In the genomic region with DNA sequence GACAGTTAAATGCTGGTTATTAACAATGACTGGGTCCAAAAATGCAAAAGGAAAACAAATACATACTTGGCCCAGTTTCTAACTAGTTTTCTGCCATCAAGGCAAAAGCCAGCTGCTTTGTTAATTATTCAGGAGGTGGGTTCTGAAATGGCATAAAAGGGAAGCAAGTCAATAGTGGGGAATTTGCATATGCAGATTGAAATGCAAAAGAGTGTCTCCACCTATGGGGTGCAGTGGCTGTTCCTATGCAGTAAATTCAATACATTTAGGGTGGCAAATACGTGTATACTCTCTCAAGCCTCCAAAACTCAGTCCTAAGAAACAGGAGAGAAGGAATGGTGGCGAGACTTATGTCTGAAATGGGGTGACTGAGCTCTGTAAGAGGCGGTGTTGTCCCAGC, we compare ENCODE assay signal across 37 cellular contexts. TPM values are rescaled to one million over a fixed set of nuclear protein-coding genes. Genes with fewer than 3 reads are reported as not detected.
"Had no signal": no experiment of that assay in that cellular context is flagged by ENCODE, and none has a peak within 500 bp of the region (broad histone marks: within the 10 kb centered on the region; RNA-seq: fewer than 3 reads in every experiment).

No MANE protein-coding gene starts in this region.

- H3K9me3 Mint-ChIP-seq: activated B cell treated with CpG ODN at 0.5 μM for 24 hours; activated CD4-positive, alpha-beta memory T cell treated with anti-CD3 and anti-CD28 coated beads for 36 hours; activated naive CD4-positive, alpha-beta T cell treated with anti-CD3 and anti-CD28 coated beads for 36 hours; activated naive CD4-positive, alpha-beta T cell treated with anti-CD3 and anti-CD28 coated beads, Interleukin-2, amount 50 U/mL, for 72 hours; activated T-cell treated with anti-CD3 and anti-CD28 coated beads, Interleukin-2, amount 50 U/mL, for 4 hours; activated T-helper 1 cell treated with anti-CD3 and anti-CD28 coated beads, Interleukin-12 subunit alpha, Interleukin-12 subunit beta, Interleukin-2, Interleukin-4 antibody, amounts not matched to agents 30 ng/mL and 10 ng/mL and 1 ng/mL, durations not matched to agents 14 hours and 24 hours and 36 hours; T-helper 1 cell treated with Interleukin-12 subunit alpha and Interleukin-12 subunit beta and Interleukin-4 antibody, amounts not matched to agents 30 μg/mL and 1 μg/mL, for 36 hours; T-helper 2 cell treated with Interferon-gamma antibody and Interleukin-4, amounts not matched to agents 5 μg/mL and 100 μg/mL, for 36 hours had no signal

- H3K4me3 Mint-ChIP-seq: activated B cell treated with CpG ODN at 0.5 μM for 24 hours; activated CD4-positive, alpha-beta memory T cell treated with anti-CD3 and anti-CD28 coated beads for 36 hours; activated naive CD4-positive, alpha-beta T cell treated with anti-CD3 and anti-CD28 coated beads for 36 hours; activated T-cell treated with anti-CD3 and anti-CD28 coated beads, Interleukin-2, amount 50 U/mL, for 4 hours; activated T-helper 1 cell treated with anti-CD3 and anti-CD28 coated beads, Interleukin-12 subunit alpha, Interleukin-12 subunit beta, Interleukin-2, Interleukin-4 antibody, amounts not matched to agents 30 ng/mL and 10 ng/mL and 1 ng/mL, durations not matched to agents 14 hours and 24 hours and 36 hours; T-helper 1 cell treated with Interleukin-12 subunit alpha and Interleukin-12 subunit beta and Interleukin-4 antibody, amounts not matched to agents 30 μg/mL and 1 μg/mL, for 36 hours; T-helper 2 cell treated with Interferon-gamma antibody and Interleukin-4, amounts not matched to agents 5 μg/mL and 100 μg/mL, for 36 hours had no signal

- H3K36me3 ChIP-seq: breast epithelium had no signal

- H3K9ac ChIP-seq: SK-N-SH had no signal

- ATAC-seq: activated naive CD4-positive, alpha-beta T cell treated with anti-CD3 and anti-CD28 coated beads, Interleukin-2, amount 50 U/mL, for 72 hours; activated T-cell treated with anti-CD3 and anti-CD28 coated beads, Interleukin-2, amount 50 U/mL, for 4 hours; body of pancreas; PC-3 had no signal

- DNase-seq: activated B cell treated with CpG ODN at 0.5 μM for 24 hours; activated CD4-positive, alpha-beta memory T cell treated with anti-CD3 and anti-CD28 coated beads for 36 hours; activated CD4-positive, alpha-beta T cell treated with anti-CD3 and anti-CD28 coated beads for 4 hours; activated CD4-positive, alpha-beta T cell treated with anti-CD3 and anti-CD28 coated beads, Interleukin-2, amount 50 U/mL, for 1 hour; activated CD4-positive, CD25-positive, alpha-beta regulatory T cell treated with anti-CD3 and anti-CD28 coated beads, Interleukin-2, amount 50 U/mL, for 72 hours; activated CD8-positive, alpha-beta memory T cell treated with anti-CD3 and anti-CD28 coated beads, Interleukin-2, amount 50 U/mL, for 4 hours; activated gamma-delta T cell treated with Interleukin-2 at 50 U/mL for 16 hours; activated naive CD4-positive, alpha-beta T cell treated with anti-CD3 and anti-CD28 coated beads for 36 hours; activated T-cell treated with anti-CD3 and anti-CD28 coated beads for 4 hours; activated T-cell treated with anti-CD3 and anti-CD28 coated beads, Interleukin-2, amount 50 U/mL, for 4 hours; adrenal gland; body of pancreas; Kasumi-1; MM.1S; MV-4-11; NCI-H1092 treated with DMSO at 0.1 percent for 48 hours; NCI-H1417; NCI-H187 treated with DMSO at 0.1 percent for 48 hours; NCI-H2081; NCI-H2171 treated with DMSO at 0.1 percent for 48 hours; NCI-H2227 treated with DMSO at 0.1 percent for 48 hours; NCI-H446; NCI-H510A treated with DMSO at 0.1 percent for 48 hours; NK-92 treated with Interleukin-12 subunit alpha and Interleukin-12 subunit beta, amount 100 ng/mL, for 24 hours; PC-3; Peyer's patch; RPMI8226; SHP77 treated with DMSO at 0.1 percent for 48 hours; SK-N-SH had no signal

- H3K9me2 ChIP-seq: SK-N-SH had no signal

- H3K4me1 ChIP-seq: adrenal gland, body of pancreas, breast epithelium, Peyer's patch, SJSA1 had no signal

- H3K9me3 ChIP-seq: adrenal gland, body of pancreas, breast epithelium, Peyer's patch, SJSA1, SK-N-SH had no signal

- H3K4me1 Mint-ChIP-seq: activated B cell treated with CpG ODN at 0.5 μM for 24 hours had no signal

- H3K27ac ChIP-seq: adrenal gland, body of pancreas, breast epithelium, Peyer's patch, SJSA1 had no signal

- H3K4me3 ChIP-seq: adrenal gland, body of pancreas, breast epithelium, Peyer's patch, SJSA1 had no signal

- H3K27ac Mint-ChIP-seq: activated B cell treated with CpG ODN at 0.5 μM for 24 hours; activated CD4-positive, alpha-beta memory T cell treated with anti-CD3 and anti-CD28 coated beads for 36 hours; activated naive CD4-positive, alpha-beta T cell treated with anti-CD3 and anti-CD28 coated beads for 36 hours; activated naive CD4-positive, alpha-beta T cell treated with anti-CD3 and anti-CD28 coated beads, Interleukin-2, amount 50 U/mL, for 72 hours; activated T-helper 1 cell treated with anti-CD3 and anti-CD28 coated beads, Interleukin-12 subunit alpha, Interleukin-12 subunit beta, Interleukin-2, Interleukin-4 antibody, amounts not matched to agents 30 ng/mL and 10 ng/mL and 1 ng/mL, durations not matched to agents 14 hours and 24 hours and 36 hours; T-helper 1 cell treated with Interleukin-12 subunit alpha and Interleukin-12 subunit beta and Interleukin-4 antibody, amounts not matched to agents 30 μg/mL and 1 μg/mL, for 36 hours; T-helper 2 cell treated with Interferon-gamma antibody and Interleukin-4, amounts not matched to agents 5 μg/mL and 100 μg/mL, for 36 hours had no signal

- H3K27me3 ChIP-seq: adrenal gland, body of pancreas, breast epithelium, Peyer's patch, SJSA1 had no signal

- H3K4me2 ChIP-seq: SK-N-SH had no signal

- H3K27me3 Mint-ChIP-seq: activated B cell treated with CpG ODN at 0.5 μM for 24 hours; activated CD4-positive, alpha-beta memory T cell treated with anti-CD3 and anti-CD28 coated beads for 36 hours had no signal

RNA-seq across cellular contexts. Expression of a gene that starts 33.4 kb away (rescaled TPM):
- total RNA-seq: activated B cell treated with CpG ODN at 0.5 μM for 24 hours; activated CD4-positive, alpha-beta memory T cell treated with anti-CD3 and anti-CD28 coated beads for 36 hours; activated naive CD4-positive, alpha-beta T cell treated with anti-CD3 and anti-CD28 coated beads for 36 hours; activated naive CD4-positive, alpha-beta T cell treated with anti-CD3 and anti-CD28 coated beads, Interleukin-2, amount 50 U/mL, for 72 hours; activated T-cell treated with anti-CD3 and anti-CD28 coated beads, Interleukin-2, amount 50 U/mL, for 4 hours; activated T-helper 1 cell treated with anti-CD3 and anti-CD28 coated beads, Interleukin-12 subunit alpha, Interleukin-12 subunit beta, Interleukin-2, Interleukin-4 antibody, amounts not matched to agents 30 ng/mL and 10 ng/mL and 1 ng/mL, durations not matched to agents 14 hours and 24 hours and 36 hours; adrenal gland; astrocyte; body of pancreas; breast epithelium; cardiac septum; PC-3; Peyer's patch; SJSA1 had no signal
- polyA plus RNA-seq: adrenal gland, SK-N-SH had no signal
